In genomic region chrX:153966841-153967535, GRCh38 we compare ENCODE assay signal across 1 cellular context.
TF ChIP-seq lines count a peak whose summit lies in the region.

No MANE protein-coding gene starts in this region.

TF ChIP-seq in HepG2, 621 proteins besides CTCF, POLR2A, EP300 and RAD21:
- 0 out of 2 replicates have a peak, but pooled peaks have one; percentile 24 for TF ChIP-seq RBFOX2 (IDR thresholded peaks at IDR 0.05; ENCODE audit: low read depth, low read length)
- TF ChIP-seq HNRNPK (IDR thresholded peaks at IDR 0.05; ENCODE audit: low read depth, low read length, poor library complexity, severe bottlenecking), result no peak
- no peak for TF ChIP-seq MBD4 (IDR thresholded peaks at IDR 0.05; ENCODE audit: borderline replicate concordance, low read length)
- no peak for TF ChIP-seq ZNF841 (CRISPR knock-in tag; IDR thresholded peaks at IDR 0.05; ENCODE audit: borderline replicate concordance)
TF ChIP-seq in HepG2: peak in this region for 1.
